In the genomic region with DNA sequence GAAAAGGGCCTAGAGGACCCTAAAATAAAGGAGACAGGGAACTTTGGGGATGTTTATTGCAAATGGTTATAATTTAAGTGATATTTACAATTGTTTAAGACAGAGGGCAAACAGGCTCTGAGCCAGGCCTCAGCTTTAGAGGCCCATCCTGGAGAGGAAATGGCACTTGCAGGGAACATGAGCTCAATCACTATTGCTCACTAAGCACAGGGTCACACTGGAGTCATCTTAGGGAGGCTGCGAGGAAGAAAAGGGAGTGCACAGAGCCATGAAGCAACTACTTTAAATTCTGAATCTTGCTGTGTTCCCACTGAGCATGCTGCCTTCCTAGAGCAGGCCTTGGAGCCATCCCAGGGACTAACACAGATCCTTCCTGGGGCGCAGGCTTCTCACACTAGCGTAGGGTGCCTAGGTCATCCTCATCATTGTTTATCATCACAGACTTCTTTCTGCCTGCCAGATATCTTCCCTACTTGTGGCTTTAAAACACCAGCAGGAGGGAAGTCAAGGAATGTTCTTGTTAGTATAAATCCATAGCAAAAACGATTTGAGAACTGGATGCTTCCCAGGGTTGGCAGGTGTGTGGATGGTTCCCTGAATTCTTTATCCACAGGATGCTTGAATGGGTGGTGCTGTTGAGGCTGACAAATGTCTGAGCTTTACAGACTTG, we compare ENCODE assay signal across 19 cellular contexts. TPM values are rescaled to one million over a fixed set of nuclear protein-coding genes. Genes with fewer than 3 reads are reported as not detected.
DNase-seq lines count a peak whose midpoint lies in the region; ATAC-seq, FAIRE-seq and TF ChIP-seq lines count a peak whose summit lies in the region.
"Had no signal": no experiment of that assay in that cellular context is flagged by ENCODE, and none has a peak within 500 bp of the region (broad histone marks: within the 10 kb centered on the region; RNA-seq: fewer than 3 reads in every experiment).

No MANE protein-coding gene starts in this region.

- H3K4me1 Mint-ChIP-seq in CD8-positive, alpha-beta memory T cell, result peaks cover 35 to 57% (median 46%) of the 10 kb centered on the region in 3 donors
- peaks cover 6% of the 10 kb centered on the region for H3K4me1 Mint-ChIP-seq in astrocyte (ENCODE audit: low read depth, unreplicated experiment)

- H3K4me1 ChIP-seq in ACC112 (ENCODE audit: control insufficient read depth, insufficient read depth, low read length, unreplicated experiment) (peaks cover 33% of the 10 kb centered on the region), astrocyte (ENCODE audit: insufficient read depth, low read length) (peaks cover 10% of the 10 kb centered on the region), testis (peaks cover 11% of the 10 kb centered on the region)
- H3K4me1 ChIP-seq in CD8-positive, alpha-beta memory T cell (ENCODE audit: insufficient read depth, low read length), result peaks cover 16% of the 10 kb centered on the region
- H3K4me1 ChIP-seq: pancreas had no signal

- H3K36me3 ChIP-seq in ACC112 (ENCODE audit: insufficient read depth, low read length), result no peaks in the 10 kb centered on the region
- H3K36me3 ChIP-seq in CD8-positive, alpha-beta memory T cell (ENCODE audit: insufficient read depth, low read length), result no peaks in the 10 kb centered on the region
- H3K36me3 ChIP-seq in astrocyte (ENCODE audit: insufficient read depth, low read length), result peaks cover 3% of the 10 kb centered on the region
- no peaks in the 10 kb centered on the region for H3K36me3 ChIP-seq in testis (ENCODE audit: low read depth, missing control alignments)
- H3K36me3 ChIP-seq: brain microvascular endothelial cell had no signal

- no peaks in the 10 kb centered on the region for H3K9me3 Mint-ChIP-seq in CD8-positive, alpha-beta memory T cell
- no peaks in the 10 kb centered on the region for H3K9me3 Mint-ChIP-seq in astrocyte (ENCODE audit: unreplicated experiment)

- H3K9ac ChIP-seq in astrocyte (ENCODE audit: low read length), result no peak overlapping the region

- no peaks in the 10 kb centered on the region for H4K20me1 ChIP-seq in astrocyte (ENCODE audit: insufficient read depth, low read length)

- H3K27ac ChIP-seq in ACC112 (ENCODE audit: low read depth, low read length), result peak overlapping the region; percentile 76
- H3K27ac ChIP-seq in CD8-positive, alpha-beta memory T cell (ENCODE audit: low read depth, low read length), result no peak overlapping the region
- H3K27ac ChIP-seq in astrocyte (ENCODE audit: low read depth, low read length), result no peak overlapping the region
- H3K27ac ChIP-seq in testis, result no peak overlapping the region
- H3K27ac ChIP-seq: brain microvascular endothelial cell, pancreas, PC-9 had no signal

- POLR2A ChIA-PET in CD8-positive, alpha-beta memory T cell (lab: Charles Lee), result no interaction called here

- peak overlapping the region in 5 of 8 donors; percentile 12 to 70 (median 43) for H3K27ac Mint-ChIP-seq in CD8-positive, alpha-beta memory T cell
- H3K27ac Mint-ChIP-seq in astrocyte (ENCODE audit: unreplicated experiment), result no peak overlapping the region

- H3K4me3 ChIP-seq in ACC112 (ENCODE audit: low read depth, low read length) (no peak overlapping the region), astrocyte (ENCODE audit: insufficient read depth, low read depth, low read length) (no peak overlapping the region), testis (no peak overlapping the region)
- no peak overlapping the region for H3K4me3 ChIP-seq in CD8-positive, alpha-beta memory T cell (ENCODE audit: low read length)
- H3K4me3 ChIP-seq: dorsolateral prefrontal cortex, pancreas, PC-9 had no signal

- DNase-seq in CD8-positive, alpha-beta memory T cell, result no peak
- DNase-seq in astrocyte (ENCODE audit: low read depth), result no peak
- peak; percentile 34 for DNase-seq in iris pigment epithelial cell (ENCODE audit: low read depth)
- DNase-seq in HPDE6-E6E7 (ENCODE audit: extremely low spot score), result no peak
- DNase-seq in testis, result no peak
- DNase-seq: activated CD4-positive, alpha-beta T cell treated with anti-CD3 and anti-CD28 coated beads for 1 hour; brain microvascular endothelial cell; dorsolateral prefrontal cortex; left ventricle myocardium superior; NCI-H1417 treated with DMSO at 0.1 percent for 48 hours; NCI-H2171 treated with DMSO at 0.1 percent for 48 hours; NCI-H748 treated with DMSO at 0.1 percent for 48 hours; pancreas; PC-9; stimulated activated CD4-positive, alpha-beta T cell treated with anti-CD3 and anti-CD28 coated beads, Interleukin-2, amount 100 ng/mL, for 48 hours had no signal

- 73 to 75% methylated on average over 4 of the region's 4 CpGs for WGBS in testis, 2 donors

- CTCF ChIA-PET in CD8-positive, alpha-beta memory T cell (lab: Charles Lee), result interaction anchor here (1.4 kb wide), 1 partner anchor 467 kb away, joined by 3 read pairs; no protein-coding TSS in a partner anchor

- H3K79me2 ChIP-seq in ACC112 (ENCODE audit: control insufficient read depth, insufficient read depth, low read length, unreplicated experiment) (no peaks in the 10 kb centered on the region), astrocyte (ENCODE audit: insufficient read depth, low read length) (no peaks in the 10 kb centered on the region)

- H3K27me3 ChIP-seq in ACC112 (ENCODE audit: insufficient read depth, low read length), result no peaks in the 10 kb centered on the region
- H3K27me3 ChIP-seq in CD8-positive, alpha-beta memory T cell (ENCODE audit: insufficient read depth, low read length, poor library complexity, severe bottlenecking), result no peaks in the 10 kb centered on the region
- no peaks in the 10 kb centered on the region for H3K27me3 ChIP-seq in astrocyte (ENCODE audit: insufficient read depth, low read length)
- no peaks in the 10 kb centered on the region for H3K27me3 ChIP-seq in testis
- H3K27me3 ChIP-seq: brain microvascular endothelial cell, dorsolateral prefrontal cortex, pancreas had no signal

- no peak for ATAC-seq in HG03108 (IDR thresholded peaks at IDR 0.05; ENCODE audit: unreplicated experiment)
- ATAC-seq: left ventricle myocardium superior, pancreas had no signal

- TF ChIP-seq CTCF in astrocyte (IDR thresholded peaks at IDR 0.05; ENCODE audit: insufficient read depth, low read depth, low read length), result no peak
- TF ChIP-seq CTCF in testis (IDR thresholded peaks at IDR 0.05), result no peak

- no peak for FAIRE-seq in astrocyte (lab: Jason Lieb, UNC)
- FAIRE-seq: D721Med, HTR-8/SVneo, pancreas had no signal

- no peak overlapping the region for H2AFZ ChIP-seq in ACC112 (ENCODE audit: low read length, unreplicated experiment)
- no peak overlapping the region for H2AFZ ChIP-seq in astrocyte (ENCODE audit: low read depth, low read length)
- H2AFZ ChIP-seq: PC-9 had no signal

- peak overlapping the region in 1 of 7 donors; percentile 49 for H3K4me3 Mint-ChIP-seq in CD8-positive, alpha-beta memory T cell
- peak overlapping the region; percentile 43 for H3K4me3 Mint-ChIP-seq in astrocyte (ENCODE audit: unreplicated experiment)

- H3K4me2 ChIP-seq in astrocyte (ENCODE audit: low read length), result no peak overlapping the region
- H3K4me2 ChIP-seq: PC-9 had no signal

- no peaks in the 10 kb centered on the region for H3K9me3 ChIP-seq in CD8-positive, alpha-beta memory T cell (ENCODE audit: low read length)
- H3K9me3 ChIP-seq in astrocyte (ENCODE audit: insufficient read depth, low read depth, low read length) (no peaks in the 10 kb centered on the region), testis (no peaks in the 10 kb centered on the region)
- H3K9me3 ChIP-seq: pancreas had no signal

- TF ChIP-seq POLR2A in testis (IDR thresholded peaks at IDR 0.05), result no peak

- peaks cover 0 to 17% (median 1%) of the 10 kb centered on the region in 3 donors for H3K36me3 Mint-ChIP-seq in CD8-positive, alpha-beta memory T cell
- peaks cover 11% of the 10 kb centered on the region for H3K36me3 Mint-ChIP-seq in astrocyte (ENCODE audit: low read depth, unreplicated experiment)

- intact Hi-C loops in testis (cut with DNase I; ENCODE audit: low total_unique reads), result no loop called here

- H3K27me3 Mint-ChIP-seq in CD8-positive, alpha-beta memory T cell, result peaks cover 0 to 2% of the 10 kb centered on the region in 2 donors
- H3K27me3 Mint-ChIP-seq in astrocyte (ENCODE audit: low read depth, unreplicated experiment), result no peaks in the 10 kb centered on the region

RNA-seq across cellular contexts. Expression of a gene that starts 12.7 kb away (rescaled TPM):
- total RNA-seq in CD8-positive, alpha-beta memory T cell, result 10 to 100 TPM; 29.4 to 30.4 TPM
- polyA plus RNA-seq in CD8-positive, alpha-beta memory T cell, result 28.0 TPM
- total RNA-seq in astrocyte (24.3 and 24.8 TPM in 2 replicates), testis (10 to 100 TPM; 50.3 to 57.6 TPM)
- 52.4 TPM for polyA plus RNA-seq in testis (ENCODE audit: insufficient read depth, low read depth, low replicate concordance)
